9 cellular contexts compared by ENCODE assay signal in the genomic region with DNA sequence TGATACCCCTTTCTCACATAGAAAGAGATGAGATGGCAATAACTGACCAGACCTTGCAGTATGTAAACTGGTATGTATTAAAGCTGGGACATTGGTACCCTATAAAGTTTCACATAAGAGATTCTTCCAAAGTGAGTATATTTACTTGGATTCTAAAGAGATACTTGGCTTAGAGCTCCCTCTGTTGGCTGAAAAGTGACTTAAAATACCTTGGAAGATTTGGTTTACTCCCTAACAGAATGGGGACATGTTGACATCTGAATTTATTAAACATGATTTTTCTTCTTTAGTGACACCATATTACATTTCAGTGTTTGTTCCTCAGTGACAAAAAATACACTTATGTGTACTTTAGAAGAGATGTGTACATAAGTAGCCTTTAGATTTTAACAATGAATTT. TPM values are rescaled to one million over a fixed set of nuclear protein-coding genes. Genes with fewer than 3 reads are reported as not detected.
A peak's percentile ranks its signal among the peaks of the same experiment; 100 is the strongest.
DNase-seq lines count a peak whose midpoint lies in the region; ATAC-seq and TF ChIP-seq lines count a peak whose summit lies in the region.
"Had no signal": no experiment of that assay in that cellular context is flagged by ENCODE, and none has a peak within 500 bp of the region (broad histone marks: within the 10 kb centered on the region; RNA-seq: fewer than 3 reads in every experiment).

No MANE protein-coding gene starts in this region.

- H3K4me1 ChIP-seq in Caco-2: no peaks in the 10 kb centered on the region
- peaks cover 7% of the 10 kb centered on the region; the same call in 1 of the 2 replicates for H3K4me1 ChIP-seq in HAP-1

- peaks cover 13% of the 10 kb centered on the region for H3K36me3 Mint-ChIP-seq in Caco-2 (ENCODE audit: insufficient read depth, unreplicated experiment)
- no peaks in the 10 kb centered on the region for H3K36me3 Mint-ChIP-seq in activated T-helper 17 cell treated with anti-CD3 and anti-CD28 coated beads, Interleukin-2, amount 50 U/mL, for 72 hours (ENCODE audit: low read depth)

- intact Hi-C loops in Caco-2 (cut with micrococcal nuclease; ENCODE audit: unreplicated experiment) (loop anchor here (1.0 to 5.0 kb wide), 2 partner anchors 62 to 126 kb away; no protein-coding TSS in a partner anchor), left colon (cut with DNase I, micrococcal nuclease) (no loop called here)

- peak in 1 of 2 experiments; percentile 47 for DNase-seq in Caco-2
- DNase-seq in HAP-1 (ENCODE audit: low spot score in 2 of 2): peak; percentile 66 to 67
- peak; percentile 37 for DNase-seq in NCI-H526 treated with DMSO at 0.1 percent for 48 hours (lab: John Stamatoyannopoulos, UW)
- peak; percentile 6 for DNase-seq in brain pericyte (ENCODE audit: low read depth, low spot score)
- DNase-seq in left colon: no peak
- no peak for DNase-seq in activated effector memory CD4-positive, alpha-beta T cell treated with Interleukin-2 at 50 U/mL for 16 hours

- no TSS peak for BruUV-seq in Caco-2 (replicated peaks; lab: Mats Ljungman, UMichigan)

- POLR2A ChIA-PET in Caco-2 (lab: Charles Lee): no interaction called here

- H3K4me3 Mint-ChIP-seq in Caco-2 (ENCODE audit: unreplicated experiment): no peak overlapping the region
- H3K4me3 Mint-ChIP-seq in activated T-helper 17 cell treated with anti-CD3 and anti-CD28 coated beads, Interleukin-2, amount 50 U/mL, for 72 hours: no peak overlapping the region

- H3K9me3 ChIP-seq in Caco-2 (no peaks in the 10 kb centered on the region), HAP-1 (no peaks in the 10 kb centered on the region)

- H3K27ac Mint-ChIP-seq in Caco-2 (ENCODE audit: unreplicated experiment): no peak overlapping the region
- no peak overlapping the region for H3K27ac Mint-ChIP-seq in activated T-helper 17 cell treated with anti-CD3 and anti-CD28 coated beads, Interleukin-2, amount 50 U/mL, for 72 hours

- peak; percentile 38 for ATAC-seq in left colon
- ATAC-seq in HG03039 (IDR thresholded peaks at IDR 0.05; ENCODE audit: unreplicated experiment): no peak
- ATAC-seq in activated T-helper 17 cell treated with anti-CD3 and anti-CD28 coated beads, Interleukin-2, amount 50 U/mL, for 72 hours (replicated peaks): no peak

- H3K36me3 ChIP-seq in Caco-2 (ENCODE audit: control insufficient read depth, insufficient read depth, low read length): no peaks in the 10 kb centered on the region
- no peaks in the 10 kb centered on the region; the same call in 1 of the 2 replicates for H3K36me3 ChIP-seq in HAP-1 (replicated peaks)

- H3K27me3 ChIP-seq in Caco-2 (replicated peaks; ENCODE audit: control insufficient read depth, insufficient read depth, low read length) (no peaks in the 10 kb centered on the region), HAP-1 (ENCODE audit: low read depth) (no peaks in the 10 kb centered on the region)

- no peaks in the 10 kb centered on the region for H3K9me3 Mint-ChIP-seq in Caco-2 (ENCODE audit: unreplicated experiment)
- no peaks in the 10 kb centered on the region for H3K9me3 Mint-ChIP-seq in activated T-helper 17 cell treated with anti-CD3 and anti-CD28 coated beads, Interleukin-2, amount 50 U/mL, for 72 hours

- CTCF ChIA-PET in Caco-2 (lab: Charles Lee): interaction anchor here (0.6 to 1.0 kb wide), 4 partner anchors 12 to 126 kb away, joined by 3 to 4 read pairs (median 4); no protein-coding TSS in a partner anchor

- peak; percentile 38 to 42 for TF ChIP-seq CTCF in Caco-2 (IDR thresholded peaks at IDR 0.05; ENCODE audit: insufficient read depth in 1 of 2, low read depth in 1 of 2, low read length in 1 of 2, severe bottlenecking in 1 of 2, unreplicated experiment in 1 of 2)

- H3K4me3 ChIP-seq in Caco-2 (ENCODE audit: low read depth, low read length) (no peak overlapping the region), HAP-1 (no peak overlapping the region)

- in situ Hi-C loops in HAP-1 (cut with MboI; ENCODE audit: low sequenced_read_pairs): loop anchor here (10.0 kb wide), 1 partner anchor 64 kb away; no protein-coding TSS in a partner anchor

- H3K27me3 Mint-ChIP-seq in Caco-2 (ENCODE audit: insufficient read depth, unreplicated experiment): no peaks in the 10 kb centered on the region
- H3K27me3 Mint-ChIP-seq in activated T-helper 17 cell treated with anti-CD3 and anti-CD28 coated beads, Interleukin-2, amount 50 U/mL, for 72 hours: no peaks in the 10 kb centered on the region

- no peaks in the 10 kb centered on the region for H3K4me1 Mint-ChIP-seq in Caco-2 (ENCODE audit: low read depth, unreplicated experiment)
- no peaks in the 10 kb centered on the region for H3K4me1 Mint-ChIP-seq in activated T-helper 17 cell treated with anti-CD3 and anti-CD28 coated beads, Interleukin-2, amount 50 U/mL, for 72 hours

RNA-seq across cellular contexts. Expression of gene RGN, which starts 47.9 kb away (rescaled TPM):
- total RNA-seq in Caco-2 (2022): 32.9 and 36.2 TPM in 2 replicates
- under 1 TPM; 0.34 to 0.59 TPM for total RNA-seq in left colon
- not detected for total RNA-seq in activated T-helper 17 cell treated with anti-CD3 and anti-CD28 coated beads, Interleukin-2, amount 50 U/mL, for 72 hours
- total RNA-seq: T-helper 2 cell treated with Interferon-gamma antibody and Interleukin-4, amounts not matched to agents 100 ng/mL and 5 ng/mL, for 36 hours had no signal

Comparison
In these comparisons a context has a peak if more than half of its experiments do, and no peak if none do; other contexts are left out.
1. DNase-seq: peak in HAP-1 (2 of 2), NCI-H526 treated with DMSO at 0.1 percent for 48 hours (single experiment) and brain pericyte (single experiment); none in left colon (0 of 2) and activated effector memory CD4-positive, alpha-beta T cell treated with Interleukin-2 at 50 U/mL for 16 hours (single experiment).
2. RNA of gene RGN, which starts 47.9 kb away (total RNA-seq): 32.9 to 36.2 TPM in Caco-2; 0.34 to 0.59 TPM in left colon and not detected in activated T-helper 17 cell treated with anti-CD3 and anti-CD28 coated beads, Interleukin-2, amount 50 U/mL, for 72 hours; every median in the first group is over 10 times any median in the second.